ENCODE assay signal across 28 cellular contexts in genomic region chr2:180099308-180099707, GRCh38.
DNase-seq lines count a peak whose midpoint lies in the region; ATAC-seq, FAIRE-seq and TF ChIP-seq lines count a peak whose summit lies in the region.
"Had no signal": no experiment of that assay in that cellular context is flagged by ENCODE, and none has a peak within 500 bp of the region (broad histone marks: within the 10 kb centered on the region; RNA-seq: fewer than 3 reads in every experiment).

No MANE protein-coding gene starts in this region.

- H3K4me1 ChIP-seq in HepG2 (ENCODE audit: insufficient read depth, low read length) (no peaks in the 10 kb centered on the region), right lobe of liver (no peaks in the 10 kb centered on the region)
- H3K4me1 ChIP-seq: A549; BE2C; BLaER1; BLaER1 treated with 17β-estradiol and CSF1 and Interleukin-3, amounts not matched to agents 10 nM and 100 nM; Caco-2 had no signal

- H3K79me2 ChIP-seq in HepG2 (ENCODE audit: insufficient read depth, low read length): no peaks in the 10 kb centered on the region

- FAIRE-seq in HepG2 (lab: Jason Lieb, UNC): no peak
- FAIRE-seq: A549, D721Med had no signal

- BruUV-seq in HepG2 (replicated peaks; lab: Mats Ljungman, UMichigan): no TSS peak

- intact Hi-C loops in HepG2 (cut with micrococcal nuclease; ENCODE audit: unreplicated experiment) (no loop called here), right lobe of liver (cut with DNase I) (no loop called here)

- H3K4me2 ChIP-seq in HepG2 (ENCODE audit: low read depth, low read length): no peak overlapping the region
- H3K4me2 ChIP-seq: A549; BLaER1; BLaER1 treated with 17β-estradiol and CSF1 and Interleukin-3, amounts not matched to agents 10 nM and 100 nM had no signal

- no peak for TF ChIP-seq EP300 in HepG2 (IDR thresholded peaks at IDR 0.05; ENCODE audit: low read depth in 2 of 2, low read length in 2 of 2)
- TF ChIP-seq EP300 in HepG2 (CRISPR knock-in tag; IDR thresholded peaks at IDR 0.05; ENCODE audit: borderline replicate concordance): no peak

- no peak for ATAC-seq in HepG2
- ATAC-seq in right lobe of liver: no peak
- ATAC-seq: A549; CD8-positive, alpha-beta T cell had no signal

- H4K20me1 ChIP-seq in HepG2 (ENCODE audit: insufficient read depth, low read length): no peaks in the 10 kb centered on the region
- H4K20me1 ChIP-seq: BLaER1; BLaER1 treated with 17β-estradiol and CSF1 and Interleukin-3, amounts not matched to agents 10 nM and 100 nM had no signal

- POLR2A ChIA-PET in HepG2 (lab: Yijun Ruan, JAX): no interaction called here

- H3K36me3 ChIP-seq in HepG2 (replicated peaks in 1 of 2; ENCODE audit: control insufficient read depth in 1 of 2, insufficient read depth in 2 of 2, low read length in 2 of 2) (no peaks in the 10 kb centered on the region), right lobe of liver (no peaks in the 10 kb centered on the region)
- H3K36me3 ChIP-seq: BE2C; BLaER1; BLaER1 treated with 17β-estradiol and CSF1 and Interleukin-3, amounts not matched to agents 10 nM and 100 nM had no signal

- H2AFZ ChIP-seq in HepG2 (ENCODE audit: low read length): no peak overlapping the region

- no peak for DNase-seq in HepG2 (ENCODE audit: low spot score)
- DNase-seq in right lobe of liver: no peak
- DNase-seq: 8988T; ACHN; AML-193; BE2C; C1 segment of cervical spinal cord; Caco-2; Calu3; CD4-positive, alpha-beta memory T cell; CD4-positive, alpha-beta T cell; CD4-positive, CD25-positive, alpha-beta regulatory T cell; CD8-positive, alpha-beta memory T cell; CD8-positive, alpha-beta T cell; COR-L47; DMS 273 treated with DMSO at 0.1 percent for 48 hours; DMS153; DMS53; DMS79; DMS79 treated with DMSO at 0.1 percent for 48 hours; DND-41; EL had no signal

- no peak for TF ChIP-seq RAD21 in HepG2 (CRISPR knock-in tag; IDR thresholded peaks at IDR 0.05)

- TF ChIP-seq POLR2A in HepG2 (IDR thresholded peaks at IDR 0.05; ENCODE audit: insufficient read depth in 1 of 2, low read depth in 2 of 2, low read length in 2 of 2) (no peak), right lobe of liver (IDR thresholded peaks at IDR 0.05) (no peak)

- H3K27me3 ChIP-seq in HepG2 (ENCODE audit: control insufficient read depth in 1 of 2, insufficient read depth in 2 of 2, low read length in 2 of 2): no peaks in the 10 kb centered on the region; a peak in 1 of 5 replicates
- H3K27me3 ChIP-seq in right lobe of liver: no peaks in the 10 kb centered on the region
- H3K27me3 ChIP-seq: BE2C; BLaER1; BLaER1 treated with 17β-estradiol and CSF1 and Interleukin-3, amounts not matched to agents 10 nM and 100 nM had no signal

- TF ChIP-seq CTCF in HepG2 (CRISPR knock-in tag; IDR thresholded peaks at IDR 0.05) (no peak), right lobe of liver (IDR thresholded peaks at IDR 0.05) (no peak)

- in situ Hi-C loops in HepG2 (cut with HindIII; ENCODE audit: extremely low pct_ligation_motif_present, low pct_unique_long_range_greater_than_20kb): no loop called here

- CTCF ChIA-PET in HepG2 (lab: Yijun Ruan, JAX; ENCODE audit: low intra/inter-chr PET ratio, low total read pairs): no interaction called here

- no peak overlapping the region for H3K4me3 ChIP-seq in HepG2 (replicated peaks in 1 of 3; ENCODE audit: insufficient read depth in 1 of 3, low read depth in 2 of 3, low read length in 3 of 3)
- H3K4me3 ChIP-seq in right lobe of liver: no peak overlapping the region
- H3K4me3 ChIP-seq: A549; BLaER1; BLaER1 treated with 17β-estradiol and CSF1 and Interleukin-3, amounts not matched to agents 10 nM and 100 nM had no signal

- no peak overlapping the region for H3K9ac ChIP-seq in HepG2 (ENCODE audit: insufficient read depth, low read depth, low read length)
- H3K9ac ChIP-seq: BLaER1; BLaER1 treated with 17β-estradiol and CSF1 and Interleukin-3, amounts not matched to agents 10 nM and 100 nM had no signal

- no peak overlapping the region for H3K27ac ChIP-seq in HepG2 (ENCODE audit: extremely low read length, insufficient read depth, low read length)
- H3K27ac ChIP-seq in right lobe of liver: no peak overlapping the region
- H3K27ac ChIP-seq: 22Rv1; A549; BLaER1; BLaER1 treated with 17β-estradiol and CSF1 and Interleukin-3, amounts not matched to agents 10 nM and 100 nM; C4-2B had no signal

- H3K9me3 ChIP-seq in HepG2 (ENCODE audit: low read length) (no peaks in the 10 kb centered on the region), right lobe of liver (no peaks in the 10 kb centered on the region)
- H3K9me3 ChIP-seq: A549; BE2C; BLaER1; BLaER1 treated with 17β-estradiol and CSF1 and Interleukin-3, amounts not matched to agents 10 nM and 100 nM; Caco-2 had no signal

- WGBS in HepG2 (ENCODE audit: low lambda C conversion rate): under 1% methylated on average over 4 of the region's 4 CpGs
- 61% methylated on average over 4 of the region's 4 CpGs for whole genome bisulfite sequencing in right lobe of liver (ENCODE audit: insufficient coverage, low coverage, low lambda C conversion rate, missing lambda C conversion rate)

TF ChIP-seq in HepG2, 621 proteins besides CTCF, POLR2A, EP300 and RAD21:
- no peak for TF ChIP-seq NR2F6 (IDR thresholded peaks at IDR 0.05)
- TF ChIP-seq NR2F6 (CRISPR knock-in tag; IDR thresholded peaks at IDR 0.05): no peak
- TF ChIP-seq TAF15 (IDR thresholded peaks at IDR 0.05; ENCODE audit: low read depth, low read length, poor library complexity, severe bottlenecking): no peak
- peak; percentile 69 for TF ChIP-seq CREB1 (IDR thresholded peaks at IDR 0.05)
- TF ChIP-seq CREB1 (CRISPR knock-in tag; IDR thresholded peaks at IDR 0.05): no peak
- TF ChIP-seq TCF7 (IDR thresholded peaks at IDR 0.05; ENCODE audit: low read depth): no peak
- no peak for TF ChIP-seq ZNF615 (CRISPR knock-in tag; IDR thresholded peaks at IDR 0.05; ENCODE audit: borderline replicate concordance)
- TF ChIP-seq ATF7 (IDR thresholded peaks at IDR 0.05): peak; percentile 68
- TF ChIP-seq ATF7 (CRISPR knock-in tag; IDR thresholded peaks at IDR 0.05): no peak
- TF ChIP-seq RCOR2 (CRISPR knock-in tag; IDR thresholded peaks at IDR 0.05): no peak
- no peak for TF ChIP-seq MED13 (CRISPR knock-in tag; IDR thresholded peaks at IDR 0.05)
- TF ChIP-seq HDAC1 (CRISPR knock-in tag; IDR thresholded peaks at IDR 0.05): no peak
- no peak for TF ChIP-seq MED1 (CRISPR knock-in tag; IDR thresholded peaks at IDR 0.05)
